32 cellular contexts compared by ENCODE assay signal in the genomic region with DNA sequence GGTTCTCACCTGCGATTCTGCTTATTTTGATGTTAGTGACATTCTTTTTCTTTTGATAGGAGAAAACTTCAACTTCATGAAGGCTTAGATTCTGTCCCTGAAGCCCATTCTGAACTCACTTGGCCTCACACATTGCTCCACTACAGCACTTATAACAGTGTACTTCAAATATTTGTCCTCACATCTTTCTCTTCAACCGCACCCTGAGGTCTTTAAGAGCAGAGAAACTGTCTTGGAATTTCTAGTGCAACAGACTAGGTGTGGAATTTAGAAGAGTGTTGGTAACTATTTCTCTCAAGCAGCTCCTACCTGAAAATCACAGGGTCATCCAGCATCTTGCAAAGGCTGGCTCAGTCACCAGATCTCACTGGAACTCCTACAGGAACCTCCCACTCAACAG. TPM values are rescaled to one million over a fixed set of nuclear protein-coding genes. Genes with fewer than 3 reads are reported as not detected.
"Had no signal": no experiment of that assay in that cellular context is flagged by ENCODE, and none has a peak within 500 bp of the region (broad histone marks: within the 10 kb centered on the region; RNA-seq: fewer than 3 reads in every experiment).

No MANE protein-coding gene starts in this region.

- H3K4me3 ChIP-seq: coronary artery, dorsolateral prefrontal cortex, esophagus squamous epithelium, gastrocnemius medialis, heart right ventricle, mucosa of descending colon had no signal

- FAIRE-seq: colon, islet of Langerhans, keratinocyte had no signal

- ATAC-seq: esophagus mucosa; gastrocnemius medialis; heart right ventricle; left cardiac atrium; left lobe of liver; left ventricle myocardium superior; mucosa of descending colon; naive thymus-derived CD8-positive, alpha-beta T cell had no signal

- H3K27me3 ChIP-seq: gastrocnemius medialis had no signal

- H3K9me3 ChIP-seq: esophagus squamous epithelium, gastrocnemius medialis, heart right ventricle, mucosa of descending colon had no signal

- DNase-seq: dermis blood vessel endothelial cell; dorsolateral prefrontal cortex; effector CD4-positive, alpha-beta T cell; effector memory CD4-positive, alpha-beta T cell; erythroblast; esophagus squamous epithelium; foreskin fibroblast; foreskin melanocyte; gastrocnemius medialis; glutamatergic neuron; head of caudate nucleus; heart right ventricle; hippocampal formation; left cardiac atrium; left ventricle myocardium superior; mesenchymal stem cell; mucosa of descending colon; naive B cell; naive thymus-derived CD8-positive, alpha-beta T cell had no signal

- H3K27ac ChIP-seq: coronary artery, dorsolateral prefrontal cortex, epithelial cell of prostate, esophagus squamous epithelium, gastrocnemius medialis, heart right ventricle had no signal

- H3K4me1 ChIP-seq: esophagus squamous epithelium, gastrocnemius medialis, heart right ventricle had no signal

- H3K36me3 ChIP-seq: esophagus squamous epithelium, gastrocnemius medialis, heart right ventricle had no signal

RNA-seq across cellular contexts. Expression of a gene that starts 7.8 kb away (rescaled TPM):
- total RNA-seq: dermis blood vessel endothelial cell; gastrocnemius medialis; glomerular endothelial cell; heart right ventricle; kidney epithelial cell; left cardiac atrium; left lobe of liver; left ventricle myocardium superior; mesenteric fat pad; mesothelial cell of epicardium; myocyte; naive thymus-derived CD8-positive, alpha-beta T cell had no signal

RNA-seq across cellular contexts. Expression of a gene that starts 32.5 kb away (rescaled TPM):
- total RNA-seq: dorsolateral prefrontal cortex; esophagus mucosa; esophagus squamous epithelium; gastrocnemius medialis; glomerular endothelial cell; heart right ventricle; kidney epithelial cell; left cardiac atrium; left lobe of liver; left ventricle myocardium superior; lower leg skin; mesenteric fat pad; mesothelial cell of epicardium; mucosa of descending colon; myocyte; naive thymus-derived CD8-positive, alpha-beta T cell had no signal
